ENCODE assay signal across 30 cellular contexts in the genomic region with DNA sequence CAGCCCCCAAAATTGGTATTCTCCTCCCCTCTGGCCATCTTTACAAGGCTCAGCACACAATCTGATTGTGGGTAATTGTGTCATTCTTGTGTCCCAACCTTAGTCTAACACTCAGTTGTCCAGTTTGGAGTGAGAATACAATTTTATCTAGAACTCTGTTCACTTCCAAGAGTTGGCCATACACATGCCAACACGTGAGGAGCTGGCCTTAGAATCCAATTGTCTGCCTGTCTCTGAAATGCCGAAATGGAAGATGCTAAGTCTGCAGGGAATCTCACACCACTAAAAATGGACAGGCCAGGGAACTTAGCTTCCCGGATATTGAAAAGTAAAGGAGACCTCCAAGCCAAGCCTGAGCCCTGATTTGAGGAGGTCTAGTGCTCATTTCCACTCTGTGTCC. TPM values are rescaled to one million over a fixed set of nuclear protein-coding genes. Genes with fewer than 3 reads are reported as not detected.
"Had no signal": no experiment of that assay in that cellular context is flagged by ENCODE, and none has a peak within 500 bp of the region (broad histone marks: within the 10 kb centered on the region; RNA-seq: fewer than 3 reads in every experiment).

No MANE protein-coding gene starts in this region.

- H3K4me3 Mint-ChIP-seq: activated CD8-positive, alpha-beta T cell treated with anti-CD3 and anti-CD28 coated beads, Interleukin-2, amount 10 ng/mL, durations not matched to agents 7 days and 5 days; activated naive CD8-positive, alpha-beta T cell treated with anti-CD3 and anti-CD28 coated beads, Interleukin-2, amount 50 U/mL, for 24 hours; activated T-cell treated with anti-CD3 and anti-CD28 coated beads, Interleukin-2, amount 50 U/mL, for 24 hours; brain had no signal

- ATAC-seq: activated CD4-positive, CD25-positive, alpha-beta regulatory T cell treated with anti-CD3 and anti-CD28 coated beads, Interleukin-2, amount 50 U/mL, for 24 hours; activated CD8-positive, alpha-beta T cell treated with anti-CD3 and anti-CD28 coated beads, Interleukin-2, amount 10 ng/mL, durations not matched to agents 7 days and 5 days; activated naive CD4-positive, alpha-beta T cell treated with anti-CD3 and anti-CD28 coated beads, Interleukin-2, amount 50 U/mL, for 72 hours; activated naive CD8-positive, alpha-beta T cell treated with anti-CD3 and anti-CD28 coated beads, Interleukin-2, amount 50 U/mL, for 24 hours; SK-N-SH treated with all-trans-retinoic acid at 6 μM for 48 hours had no signal

- H3K4me1 ChIP-seq: ascending aorta, Peyer's patch had no signal

- DNase-seq: activated CD4-positive, alpha-beta T cell treated with anti-CD3 and anti-CD28 coated beads for 4 hours; activated CD8-positive, alpha-beta memory T cell treated with anti-CD3 and anti-CD28 coated beads, Interleukin-2, amount 50 U/mL, for 48 hours; activated CD8-positive, alpha-beta T cell treated with anti-CD3 and anti-CD28 coated beads, Interleukin-2, amount 10 ng/mL, durations not matched to agents 7 days and 5 days; activated effector memory CD4-positive, alpha-beta T cell treated with anti-CD3 and anti-CD28 coated beads, Interleukin-2, amount 50 U/mL, for 16 hours; activated naive CD4-positive, alpha-beta T cell treated with Interleukin-2 at 50 U/mL for 16 hours; activated naive CD8-positive, alpha-beta T cell treated with anti-CD3 and anti-CD28 coated beads, Interleukin-2, amount 50 U/mL, for 24 hours; activated T-cell treated with anti-CD3 and anti-CD28 coated beads, Interleukin-2, amount 50 U/mL, for 24 hours; amniotic stem cell; MM.1S; NCI-H1105; NCI-H1436; NCI-H1694 treated with DMSO at 0.1 percent for 48 hours; NCI-H2029 treated with DMSO at 0.1 percent for 48 hours; NCI-H345; NCI-H510A; NCI-H526 treated with DMSO at 0.1 percent for 48 hours; NCI-H82; NK-92 treated with Interleukin-12 subunit alpha and Interleukin-12 subunit beta, amount 100 ng/mL, for 24 hours; OCI-M1; Peyer's patch; Right ventricle myocardium superior; SJCRH30; SW 1271 had no signal

- H3K4me1 Mint-ChIP-seq: activated naive CD8-positive, alpha-beta T cell treated with anti-CD3 and anti-CD28 coated beads, Interleukin-2, amount 50 U/mL, for 24 hours; brain had no signal

- H3K27me3 ChIP-seq: SJCRH30 had no signal

- H3K27ac Mint-ChIP-seq: activated CD8-positive, alpha-beta T cell treated with anti-CD3 and anti-CD28 coated beads, Interleukin-2, amount 10 ng/mL, durations not matched to agents 7 days and 5 days; activated naive CD4-positive, alpha-beta T cell treated with anti-CD3 and anti-CD28 coated beads, Interleukin-2, amount 50 U/mL, for 72 hours; activated naive CD8-positive, alpha-beta T cell treated with anti-CD3 and anti-CD28 coated beads, Interleukin-2, amount 50 U/mL, for 24 hours; activated T-cell treated with anti-CD3 and anti-CD28 coated beads, Interleukin-2, amount 50 U/mL, for 24 hours; brain had no signal

- H3K4me3 ChIP-seq: ascending aorta, Peyer's patch, SJCRH30 had no signal

- H3K9me3 ChIP-seq: ascending aorta, SJCRH30 had no signal

- H3K9me3 Mint-ChIP-seq: activated naive CD8-positive, alpha-beta T cell treated with anti-CD3 and anti-CD28 coated beads, Interleukin-2, amount 50 U/mL, for 24 hours; activated T-cell treated with anti-CD3 and anti-CD28 coated beads, Interleukin-2, amount 50 U/mL, for 24 hours; brain had no signal

- H3K36me3 ChIP-seq: ascending aorta, Peyer's patch, SJCRH30 had no signal

- H3K36me3 Mint-ChIP-seq: brain had no signal

- H3K27ac ChIP-seq: ascending aorta, Peyer's patch, RWPE1, SJCRH30 had no signal

RNA-seq across cellular contexts. Expression of a gene that starts 12.3 kb away (rescaled TPM):
- total RNA-seq: activated CD8-positive, alpha-beta T cell treated with anti-CD3 and anti-CD28 coated beads, Interleukin-2, amount 10 ng/mL, durations not matched to agents 7 days and 5 days; activated naive CD4-positive, alpha-beta T cell treated with anti-CD3 and anti-CD28 coated beads, Interleukin-2, amount 50 U/mL, for 72 hours; ascending aorta; Right ventricle myocardium superior; T-helper 1 cell treated with Interleukin-12 subunit alpha and Interleukin-12 subunit beta and Interleukin-4 antibody, amounts not matched to agents 30 ng/mL and 1 ng/mL, for 36 hours had no signal
